8 cellular contexts compared by ENCODE assay signal in genomic region chr14:68506021-68506644, GRCh38.
A peak's percentile ranks its signal among the peaks of the same experiment; 100 is the strongest.
DNase-seq lines count a peak whose midpoint lies in the region; ATAC-seq and TF ChIP-seq lines count a peak whose summit lies in the region.

No MANE protein-coding gene starts in this region.

- ATAC-seq in GM21786 (IDR thresholded peaks at IDR 0.05; ENCODE audit: unreplicated experiment) (peak; percentile 2), activated B cell treated with CpG ODN at 0.5 μM for 24 hours (ENCODE audit: low read depth) (peak; percentile 10), lung (ENCODE audit: insufficient read depth, low FRiP score) (peak; percentile 11), HG03457 (IDR thresholded peaks at IDR 0.05; ENCODE audit: unreplicated experiment) (no peak)

- H3K4me3 Mint-ChIP-seq in activated B cell treated with CpG ODN at 0.5 μM for 24 hours, result peak overlapping the region; percentile 62

- H2AFZ ChIP-seq in Karpas-422 (ENCODE audit: low read length), result no peak overlapping the region

- H3K27ac ChIP-seq in lung (ENCODE audit: low read depth in 1 of 2, low read length in 1 of 2) (peak overlapping the region in 1 of 2 donors; percentile 88), Karpas-422 (ENCODE audit: low read length) (no peak overlapping the region)

- no peaks in the 10 kb centered on the region for H3K27me3 Mint-ChIP-seq in activated B cell treated with CpG ODN at 0.5 μM for 24 hours

- CTCF ChIA-PET in activated B cell treated with CpG ODN at 0.5 μM for 24 hours (lab: Charles Lee), result interaction anchor here (0.8 to 2.5 kb wide), 12 partner anchors 9 to 310 kb away, joined by 3 to 21 read pairs (median 6); no protein-coding TSS in a partner anchor

- peak overlapping the region; percentile 98 for H3K27ac Mint-ChIP-seq in activated B cell treated with CpG ODN at 0.5 μM for 24 hours

- intact Hi-C loops in activated B cell treated with CpG ODN at 0.5 μM for 24 hours (cut with micrococcal nuclease), result loop anchor here (1.0 to 5.0 kb wide), 10 partner anchors 11 to 311 kb away; partner anchors contain the start of gene ZFP36L1

- no peaks in the 10 kb centered on the region for H3K9me3 Mint-ChIP-seq in activated B cell treated with CpG ODN at 0.5 μM for 24 hours

- WGBS in lung, 2 donors, result 40 to 72% methylated on average over 17 of the region's 17 CpGs

- H3K36me3 Mint-ChIP-seq in activated B cell treated with CpG ODN at 0.5 μM for 24 hours (ENCODE audit: low read depth), result no peaks in the 10 kb centered on the region

- peaks cover 0 to 32% of the 10 kb centered on the region in 2 donors for H3K4me1 ChIP-seq in lung (ENCODE audit: control insufficient read depth in 2 of 2, insufficient read depth in 2 of 2, low read length in 2 of 2)
- H3K4me1 ChIP-seq in Karpas-422 (ENCODE audit: low read length), result peaks cover 6% of the 10 kb centered on the region

- H3K9me2 ChIP-seq in Karpas-422 (replicated peaks; ENCODE audit: insufficient read depth, low read length), result no peaks in the 10 kb centered on the region

- POLR2A ChIA-PET in activated B cell treated with CpG ODN at 0.5 μM for 24 hours (lab: Charles Lee), result interaction anchor here (0.5 to 18.7 kb wide), 58 partner anchors 11 to 668 kb away, joined by 3 to 585 read pairs (median 8); partner anchors contain the start of gene ZFP36L1

- H3K79me2 ChIP-seq in Karpas-422 (ENCODE audit: low read length), result no peaks in the 10 kb centered on the region

- no peak overlapping the region for H3K9ac ChIP-seq in Karpas-422 (ENCODE audit: low read length)

- H3K4me1 Mint-ChIP-seq in activated B cell treated with CpG ODN at 0.5 μM for 24 hours, result peaks cover 87% of the 10 kb centered on the region

- TF ChIP-seq CTCF in AG10803 (conservative IDR thresholded peaks at IDR 0.05; ENCODE audit: low read length) (no peak), activated B cell treated with CpG ODN at 0.5 μM for 24 hours (IDR thresholded peaks at IDR 0.05) (no peak), lung (IDR thresholded peaks at IDR 0.05; ENCODE audit: control extremely low read depth, extremely low read depth) (no peak)

- peaks cover 20% of the 10 kb centered on the region for H4K20me1 ChIP-seq in Karpas-422 (ENCODE audit: insufficient read depth, low read depth, low read length)

- H3K4me3 ChIP-seq in AG10803 (ENCODE audit: low read length) (no peak overlapping the region), lung (no peak overlapping the region), Karpas-422 (ENCODE audit: low read length) (no peak overlapping the region)

- H3K4me2 ChIP-seq in Karpas-422 (ENCODE audit: low read depth, low read length, poor library complexity, severe bottlenecking), result no peak overlapping the region

- DNase-seq in AG10803 (ENCODE audit: low read depth), result peak; percentile 86
- DNase-seq in activated B cell treated with CpG ODN at 0.5 μM for 24 hours, result no peak
- DNase-seq in lung (ENCODE audit: low spot score), result no peak
- DNase-seq in NCI-H1092 (lab: John Stamatoyannopoulos, UW), result no peak
- DNase-seq in Karpas-422, result no peak
- no peak for DNase-seq in NCI-H2196 treated with DMSO at 0.1 percent for 48 hours (lab: John Stamatoyannopoulos, UW; ENCODE audit: unreplicated experiment)

- H3K9me3 ChIP-seq in lung (ENCODE audit: control insufficient read depth in 2 of 2, insufficient read depth in 1 of 2, low read length in 1 of 2) (peaks cover 0 to 1% of the 10 kb centered on the region in 2 donors), Karpas-422 (ENCODE audit: low read length) (no peaks in the 10 kb centered on the region)

- no peaks in the 10 kb centered on the region for H3K36me3 ChIP-seq in lung (ENCODE audit: control insufficient read depth in 2 of 2, insufficient read depth in 2 of 2, low read length in 2 of 2)
- no peaks in the 10 kb centered on the region for H3K36me3 ChIP-seq in Karpas-422 (ENCODE audit: insufficient read depth, low read length)

- H3K27me3 ChIP-seq in lung (ENCODE audit: control insufficient read depth, insufficient read depth) (no peaks in the 10 kb centered on the region), Karpas-422 (ENCODE audit: low read length) (no peaks in the 10 kb centered on the region)
